19 cellular contexts compared by ENCODE assay signal in the genomic region with DNA sequence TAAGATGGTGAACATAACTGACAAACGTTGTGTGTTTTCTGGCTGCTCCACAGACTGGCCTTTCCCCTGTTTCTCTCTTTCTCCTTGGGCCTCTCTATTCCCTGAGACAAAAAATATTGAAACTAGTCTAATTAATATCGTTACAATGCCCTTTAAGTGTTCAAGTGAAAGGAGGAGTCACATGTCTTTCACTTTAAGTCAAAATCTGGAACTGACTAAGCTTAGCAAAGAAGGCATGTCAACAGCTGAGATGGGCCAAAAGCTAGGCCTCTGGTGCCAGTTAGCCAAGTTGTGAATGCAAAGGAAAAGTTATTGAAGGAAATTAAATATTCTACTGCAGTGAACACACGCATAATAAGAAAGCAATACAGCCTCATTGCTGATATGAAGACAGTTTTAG. TPM values are rescaled to one million over a fixed set of nuclear protein-coding genes. Genes with fewer than 3 reads are reported as not detected.
DNase-seq lines count a peak whose midpoint lies in the region; ATAC-seq and TF ChIP-seq lines count a peak whose summit lies in the region.
"Had no signal": no experiment of that assay in that cellular context is flagged by ENCODE, and none has a peak within 500 bp of the region (broad histone marks: within the 10 kb centered on the region; RNA-seq: fewer than 3 reads in every experiment).

No MANE protein-coding gene starts in this region.

- peak overlapping the region; percentile 65 to 82 for H3K27ac Mint-ChIP-seq in natural killer cell

- no peak overlapping the region for H3K4me3 Mint-ChIP-seq in natural killer cell

- intact Hi-C loops in natural killer cell (cut with micrococcal nuclease), result no loop called here

- H3K4me1 Mint-ChIP-seq in natural killer cell, result peaks cover 57% of the 10 kb centered on the region in 2 donors

- no peaks in the 10 kb centered on the region for H3K79me2 ChIP-seq in OCI-LY3 (ENCODE audit: low read length)

- H3K27me3 ChIP-seq in OCI-LY3 (ENCODE audit: low read depth, low read length), result no peaks in the 10 kb centered on the region
- H3K27me3 ChIP-seq: BLaER1, Peyer's patch had no signal

- peak overlapping the region; percentile 37 for H3K4me2 ChIP-seq in OCI-LY3 (ENCODE audit: low read length)
- H3K4me2 ChIP-seq: BLaER1 had no signal

- peaks cover 15% of the 10 kb centered on the region; the same call in 1 of the 2 replicates for H3K9me3 ChIP-seq in OCI-LY3 (ENCODE audit: insufficient read depth, low read length)
- H3K9me3 ChIP-seq: Peyer's patch had no signal

- peak overlapping the region; percentile 30; the same call in 1 of the 2 replicates for H2AFZ ChIP-seq in OCI-LY3 (ENCODE audit: low read depth, low read length)

- peak overlapping the region; percentile 25; the same call in 1 of the 2 replicates for H3K9ac ChIP-seq in OCI-LY3 (ENCODE audit: low read length)
- H3K9ac ChIP-seq: BLaER1 had no signal

- H3K27me3 Mint-ChIP-seq in natural killer cell (ENCODE audit: low read depth in 2 of 2), result no peaks in the 10 kb centered on the region

- DNase-seq in natural killer cell, result no peak
- DNase-seq in NCI-H524 treated with DMSO at 0.1 percent for 48 hours (lab: John Stamatoyannopoulos, UW), result no peak
- DNase-seq in NCI-H345 (lab: John Stamatoyannopoulos, UW), result no peak
- DNase-seq in NK-92 (lab: John Stamatoyannopoulos, UW; ENCODE audit: unreplicated experiment), result no peak
- DNase-seq: DMS153, EL, HCEC 1CT, NCI-H2107, NCI-H226, NCI-H69, Peyer's patch, Right ventricle myocardium superior had no signal

- H3K4me3 ChIP-seq in OCI-LY3 (ENCODE audit: low read length), result no peak overlapping the region
- H3K4me3 ChIP-seq: BLaER1, K562, Peyer's patch had no signal

- TF ChIP-seq CTCF in OCI-LY3 (IDR thresholded peaks at IDR 0.05; ENCODE audit: low read depth, low read length), result no peak
- TF ChIP-seq CTCF in natural killer cell (IDR thresholded peaks at IDR 0.05), result no peak

- H3K4me1 ChIP-seq in OCI-LY3 (ENCODE audit: low read length), result peaks cover 33% of the 10 kb centered on the region
- H3K4me1 ChIP-seq: BLaER1, Peyer's patch had no signal

- H3K36me3 ChIP-seq in OCI-LY3 (replicated peaks; ENCODE audit: low read depth, low read length), result peaks cover 16% of the 10 kb centered on the region
- H3K36me3 ChIP-seq: BLaER1, Peyer's patch had no signal

- H3K27ac ChIP-seq in OCI-LY3 (ENCODE audit: low read length), result peak overlapping the region; percentile 73
- H3K27ac ChIP-seq: BLaER1, HL-60 had no signal

- ATAC-seq in GM18519 (IDR thresholded peaks at IDR 0.05; ENCODE audit: low FRiP score, unreplicated experiment), result peak; percentile 53
- ATAC-seq in HG02610 (IDR thresholded peaks at IDR 0.05; ENCODE audit: unreplicated experiment), result peak; percentile 74
- ATAC-seq in natural killer cell, result no peak
- ATAC-seq: K562, SK-N-SH treated with all-trans-retinoic acid at 6 μM for 48 hours had no signal

- no peaks in the 10 kb centered on the region for H3K36me3 Mint-ChIP-seq in natural killer cell

- no peaks in the 10 kb centered on the region for H3K9me3 Mint-ChIP-seq in natural killer cell

- H4K20me1 ChIP-seq in OCI-LY3 (ENCODE audit: insufficient read depth, low read length), result no peaks in the 10 kb centered on the region
- H4K20me1 ChIP-seq: BLaER1 had no signal

RNA-seq across cellular contexts. Expression of gene FCRL3, which starts 32.2 kb away (rescaled TPM):
- 100 to 1,000 TPM in 1 of 3 donors, 10 to 100 TPM in 2; 69.8 to 117 (median 83.8) TPM for total RNA-seq in natural killer cell
- total RNA-seq: K562, Right ventricle myocardium superior had no signal

RNA-seq across cellular contexts. Expression of gene FCRL2, which starts 44.2 kb away (rescaled TPM):
- total RNA-seq in natural killer cell, result 1 to 10 TPM in 1 of 3 donors, under 1 TPM in 2; 0.49 to 1.1 (median 0.88) TPM
- total RNA-seq: K562, Right ventricle myocardium superior had no signal

Comparison
In these comparisons a context has a peak if more than half of its experiments do, and no peak if none do; other contexts are left out.
1. ATAC-seq: peak in GM18519 (single experiment) and HG02610 (single experiment); none in natural killer cell (0 of 3).